Comparison of ENCODE assay signal across 14 cellular contexts in the genomic region with DNA sequence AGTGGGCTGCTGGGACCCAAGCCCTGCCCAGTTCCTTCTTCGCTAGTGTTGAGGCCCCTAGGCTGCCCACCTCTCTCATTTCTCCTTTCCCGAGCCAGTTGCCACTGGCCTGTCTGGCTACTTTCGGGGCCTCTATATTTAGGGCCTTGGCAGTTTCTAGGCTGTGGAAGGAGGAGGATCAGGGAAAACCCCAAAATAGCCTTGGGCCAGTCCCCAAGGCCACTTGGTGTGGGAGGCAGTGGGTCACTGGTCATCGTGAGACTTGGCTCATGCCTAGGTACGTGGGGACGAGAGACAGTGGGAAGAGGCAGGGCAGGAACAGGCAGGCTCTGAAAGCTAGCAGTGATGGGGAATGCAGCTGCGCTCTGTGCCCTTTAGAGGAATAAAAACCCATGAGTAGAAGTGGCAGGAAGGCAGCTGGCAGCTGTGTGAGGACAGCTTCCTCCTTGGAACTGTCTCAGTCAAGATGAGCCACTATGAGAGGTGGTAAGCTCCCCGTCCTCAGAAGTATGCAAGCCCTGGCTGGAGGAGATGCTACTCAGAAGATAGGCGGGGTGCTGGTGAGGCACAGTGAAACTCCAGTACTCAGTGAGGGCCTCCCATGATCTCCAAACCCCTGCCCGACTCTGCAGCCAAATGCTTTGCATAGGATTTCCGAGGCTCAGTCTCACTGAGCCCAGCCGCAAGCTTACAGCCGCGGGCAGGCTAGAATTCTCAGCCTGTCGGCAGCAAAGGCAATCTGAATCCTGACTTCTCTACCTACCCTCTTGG. TPM values are rescaled to one million over a fixed set of nuclear protein-coding genes. Genes with fewer than 3 reads are reported as not detected.
DNase-seq lines count a peak whose midpoint lies in the region; ATAC-seq and TF ChIP-seq lines count a peak whose summit lies in the region.
"Not testable (repeated sequence)": the region's sequence is repeated elsewhere in the genome, so short reads cannot be mapped to it uniquely, and the experiment has no call there.
"Had no signal": no experiment of that assay in that cellular context is flagged by ENCODE, and none has a peak within 500 bp of the region (broad histone marks: within the 10 kb centered on the region; RNA-seq: fewer than 3 reads in every experiment).

No MANE protein-coding gene starts in this region.

- H3K4me3 ChIP-seq in heart left ventricle = not testable (repeated sequence)

- peak overlapping the region in 2 of 12 donors; percentile 31 to 83 for H3K27ac ChIP-seq in heart left ventricle

- DNase-seq in activated CD4-positive, alpha-beta T cell treated with anti-CD3 and anti-CD28 coated beads for 36 hours = peak; percentile 28
- peak in 3 of 5 donors; percentile 5 to 37 (median 17) for DNase-seq in heart left ventricle
- DNase-seq in stimulated activated naive B cell treated with anti-CD40 and anti-IgM and Interleukin-4, amounts not matched to agents 10 μg/mL and 1 μg/mL and 100 μg/mL, for 72 hours = peak; percentile 69

- H3K27me3 Mint-ChIP-seq in activated CD4-positive, alpha-beta T cell treated with anti-CD3 and anti-CD28 coated beads for 36 hours; stimulated activated naive B cell treated with anti-CD40 and anti-IgM and Interleukin-4, amounts not matched to agents 10 μg/mL and 1 μg/mL and 100 μg/mL, for 72 hours: not testable (repeated sequence)

- not testable (repeated sequence) for H3K27me3 ChIP-seq in heart left ventricle

- not testable (repeated sequence) for H3K36me3 Mint-ChIP-seq in activated CD4-positive, alpha-beta T cell treated with anti-CD3 and anti-CD28 coated beads for 36 hours (ENCODE audit: low read depth); stimulated activated naive B cell treated with anti-CD40 and anti-IgM and Interleukin-4, amounts not matched to agents 10 μg/mL and 1 μg/mL and 100 μg/mL, for 72 hours

- not testable (repeated sequence) for H3K27ac Mint-ChIP-seq in activated CD4-positive, alpha-beta T cell treated with anti-CD3 and anti-CD28 coated beads for 36 hours; stimulated activated naive B cell treated with anti-CD40 and anti-IgM and Interleukin-4, amounts not matched to agents 10 μg/mL and 1 μg/mL and 100 μg/mL, for 72 hours

- not testable (repeated sequence) for H3K36me3 ChIP-seq in heart left ventricle

- not testable (repeated sequence) for H3K4me3 Mint-ChIP-seq in activated CD4-positive, alpha-beta T cell treated with anti-CD3 and anti-CD28 coated beads for 36 hours; stimulated activated naive B cell treated with anti-CD40 and anti-IgM and Interleukin-4, amounts not matched to agents 10 μg/mL and 1 μg/mL and 100 μg/mL, for 72 hours

- H3K9me3 ChIP-seq in heart left ventricle = not testable (repeated sequence)

- ATAC-seq in GM18505 (IDR thresholded peaks at IDR 0.05; ENCODE audit: unreplicated experiment) = peak; percentile 41
- ATAC-seq in GM19351 (IDR thresholded peaks at IDR 0.05; ENCODE audit: unreplicated experiment) = peak; percentile 66
- peak; percentile 70 for ATAC-seq in GM21717 (IDR thresholded peaks at IDR 0.05; ENCODE audit: unreplicated experiment)
- ATAC-seq in HG02970 (IDR thresholded peaks at IDR 0.05; ENCODE audit: low FRiP score, unreplicated experiment) = peak; percentile 31
- peak; percentile 57 for ATAC-seq in HG03432 (IDR thresholded peaks at IDR 0.05; ENCODE audit: unreplicated experiment)
- peak; percentile 6 for ATAC-seq in activated CD4-positive, alpha-beta T cell treated with anti-CD3 and anti-CD28 coated beads for 36 hours
- ATAC-seq in heart left ventricle = not testable (repeated sequence)
- ATAC-seq in stimulated activated naive B cell treated with anti-CD40 and anti-IgM and Interleukin-4, amounts not matched to agents 10 μg/mL and 1 μg/mL and 100 μg/mL, for 72 hours (replicated peaks) = peak; percentile 15 to 21

- intact Hi-C loops in activated CD4-positive, alpha-beta T cell treated with anti-CD3 and anti-CD28 coated beads for 36 hours (cut with DNase I, micrococcal nuclease); heart left ventricle (cut with DNase I): not testable (repeated sequence)

- WGBS in heart left ventricle, 4 donors = 46 to 72% methylated on average over 4 of the region's 15 CpGs; no CpG with 5 or more reads in 2 of the 4 donors

- POLR2A ChIA-PET in activated CD4-positive, alpha-beta T cell treated with anti-CD3 and anti-CD28 coated beads for 36 hours (lab: Charles Lee) = not testable (repeated sequence)

- H3K9me3 Mint-ChIP-seq in activated CD4-positive, alpha-beta T cell treated with anti-CD3 and anti-CD28 coated beads for 36 hours (ENCODE audit: low read depth); stimulated activated naive B cell treated with anti-CD40 and anti-IgM and Interleukin-4, amounts not matched to agents 10 μg/mL and 1 μg/mL and 100 μg/mL, for 72 hours: not testable (repeated sequence)

- TF ChIP-seq POLR2A in GM18505 (IDR thresholded peaks at IDR 0.05; ENCODE audit: borderline replicate concordance, extremely low read depth, insufficient read depth, insufficient read length); heart left ventricle (IDR thresholded peaks at IDR 0.05): not testable (repeated sequence)

- not testable (repeated sequence) for TF ChIP-seq CTCF in heart left ventricle (IDR thresholded peaks at IDR 0.05)

- CTCF ChIA-PET in activated CD4-positive, alpha-beta T cell treated with anti-CD3 and anti-CD28 coated beads for 36 hours (lab: Charles Lee) = not testable (repeated sequence)

- H3K4me1 ChIP-seq in heart left ventricle = not testable (repeated sequence)

- H3K4me1 Mint-ChIP-seq in activated CD4-positive, alpha-beta T cell treated with anti-CD3 and anti-CD28 coated beads for 36 hours; stimulated activated naive B cell treated with anti-CD40 and anti-IgM and Interleukin-4, amounts not matched to agents 10 μg/mL and 1 μg/mL and 100 μg/mL, for 72 hours: not testable (repeated sequence)

RNA-seq across cellular contexts. Expression of gene RASA4, which starts 2.8 kb away (rescaled TPM):
- total RNA-seq in activated CD4-positive, alpha-beta T cell treated with anti-CD3 and anti-CD28 coated beads for 36 hours = 10 to 100 TPM; 32.2 to 33.7 TPM
- total RNA-seq in heart left ventricle = 100 to 1,000 TPM in 1 of 9 donors, 10 to 100 TPM in 5, 1 to 10 TPM in 3; 6.3 to 106 (median 14.9) TPM
- polyA plus RNA-seq in heart left ventricle = 1 to 10 TPM; 8.1 to 9.4 TPM

RNA-seq across cellular contexts. Expression of gene UPK3BL1, which starts 28.8 kb away (rescaled TPM):
- total RNA-seq in activated CD4-positive, alpha-beta T cell treated with anti-CD3 and anti-CD28 coated beads for 36 hours = 1 to 10 TPM in 1 of 2 experiments, not detected in 1; 4.0 TPM
- 10 to 100 TPM in 7 of 9 donors, 1 to 10 TPM in 2; 6.0 to 29.2 (median 12.8) TPM for total RNA-seq in heart left ventricle
- polyA plus RNA-seq in heart left ventricle = 10 to 100 TPM in 1 of 2 donors, 1 to 10 TPM in 1; 8.3 to 30.9 TPM

RNA-seq across cellular contexts. Expression of gene SPDYE2B, which starts 36.4 kb away (rescaled TPM):
- total RNA-seq in activated CD4-positive, alpha-beta T cell treated with anti-CD3 and anti-CD28 coated beads for 36 hours = not detected
- not detected for total RNA-seq in heart left ventricle
- not detected for polyA plus RNA-seq in heart left ventricle
- total RNA-seq: activated CD8-positive, alpha-beta memory T cell treated with anti-CD3 and anti-CD28 coated beads for 36 hours; IMR-90; occipital lobe had no signal
- polyA plus RNA-seq: AG04450, esophagus, IMR-90, small intestine had no signal

RNA-seq across cellular contexts. Expression of gene POLR2J3, which starts 41.4 kb away (rescaled TPM):
- 10 to 100 TPM; 36.3 to 40.4 TPM for total RNA-seq in activated CD4-positive, alpha-beta T cell treated with anti-CD3 and anti-CD28 coated beads for 36 hours
- total RNA-seq in heart left ventricle = 10 to 100 TPM in 6 of 9 donors, 1 to 10 TPM in 3; 4.8 to 32.9 (median 12.0) TPM
- 10 to 100 TPM; 31.7 to 67.7 TPM for polyA plus RNA-seq in heart left ventricle

RNA-seq across cellular contexts. Expression of gene POLR2J2, which starts 57.7 kb away (rescaled TPM):
- total RNA-seq in activated CD4-positive, alpha-beta T cell treated with anti-CD3 and anti-CD28 coated beads for 36 hours = 10 to 100 TPM; 20.0 to 38.2 TPM
- total RNA-seq in heart left ventricle = 10 to 100 TPM in 1 of 9 donors, 1 to 10 TPM in 6, under 1 TPM in 1, not detected in 1; 0.79 to 12.9 (median 3.3) TPM
- polyA plus RNA-seq in heart left ventricle = 1 to 10 TPM in 1 of 2 donors, under 1 TPM in 1; 0.98 to 5.1 TPM

Comparison
In these comparisons a context has a peak if more than half of its experiments do, and no peak if none do; other contexts are left out.
1. DNase-seq: peak in every context shown above with its lines; median percentile 69 in stimulated activated naive B cell treated with anti-CD40 and anti-IgM and Interleukin-4, amounts not matched to agents 10 μg/mL and 1 μg/mL and 100 μg/mL, for 72 hours; 28 in activated CD4-positive, alpha-beta T cell treated with anti-CD3 and anti-CD28 coated beads for 36 hours; 17 in heart left ventricle.